Comparison of ENCODE assay signal across 8 cellular contexts in the genomic region with DNA sequence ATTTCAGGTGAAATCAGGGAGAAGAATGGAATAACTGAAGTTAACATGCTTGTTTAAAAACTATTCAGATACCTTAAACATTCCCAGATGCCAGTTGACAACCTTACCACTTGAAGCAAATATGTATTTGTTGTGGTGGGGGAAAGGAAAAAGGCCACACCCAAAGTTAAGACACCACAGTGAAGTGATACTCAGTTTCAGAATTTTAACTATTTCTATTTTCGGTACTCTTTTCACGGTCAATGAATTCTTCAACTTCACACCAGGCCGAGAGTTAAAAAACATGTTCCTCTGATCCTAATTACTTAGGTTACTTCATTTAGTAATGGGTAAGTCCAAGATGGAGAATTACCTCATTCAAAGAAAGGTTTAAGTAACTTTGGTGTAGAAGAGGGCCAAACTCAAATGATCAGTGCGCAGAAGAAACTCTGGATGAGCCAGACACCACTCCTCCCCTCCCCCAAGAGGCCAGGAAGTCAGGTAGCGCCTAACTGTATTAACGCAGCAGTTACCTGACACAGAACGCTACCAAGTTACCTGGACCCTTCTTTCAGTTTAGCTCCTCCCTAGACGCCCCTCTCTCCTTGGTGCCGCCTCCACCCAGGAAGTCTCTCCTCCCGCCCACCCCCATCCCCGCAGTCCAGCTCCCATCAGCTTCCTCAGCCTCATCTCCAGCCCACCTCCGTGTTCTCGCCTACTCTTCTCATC. TPM values are rescaled to one million over a fixed set of nuclear protein-coding genes. Genes with fewer than 3 reads are reported as not detected.
DNase-seq lines count a peak whose midpoint lies in the region; ATAC-seq and TF ChIP-seq lines count a peak whose summit lies in the region.

No MANE protein-coding gene starts in this region.

- H3K4me1 ChIP-seq in MM.1S (ENCODE audit: low read length), result peaks cover 48% of the 10 kb centered on the region
- peaks cover 30 to 48% of the 10 kb centered on the region in 2 donors for H3K4me1 ChIP-seq in gastrocnemius medialis

- peaks cover 2% of the 10 kb centered on the region for H3K36me3 Mint-ChIP-seq in activated naive CD4-positive, alpha-beta T cell treated with anti-CD3 and anti-CD28 coated beads, Interleukin-2, amount 50 U/mL, for 24 hours

- ATAC-seq in GM21723 (IDR thresholded peaks at IDR 0.05; ENCODE audit: unreplicated experiment) (peak; percentile 21), left ventricle myocardium superior (peak; percentile 10), gastrocnemius medialis (peak; percentile 29 to 48), HG03521 (IDR thresholded peaks at IDR 0.05; ENCODE audit: unreplicated experiment) (no peak)

- H3K9me3 ChIP-seq in MM.1S (replicated peaks; ENCODE audit: insufficient read depth, low read length) (no peaks in the 10 kb centered on the region), gastrocnemius medialis (no peaks in the 10 kb centered on the region)

- H3K4me1 Mint-ChIP-seq in activated naive CD4-positive, alpha-beta T cell treated with anti-CD3 and anti-CD28 coated beads, Interleukin-2, amount 50 U/mL, for 24 hours, result peaks cover 77% of the 10 kb centered on the region

- peak overlapping the region; percentile 91 for H2AFZ ChIP-seq in MM.1S (ENCODE audit: low read length)

- in situ Hi-C loops in gastrocnemius medialis (cut with MboI; ENCODE audit: low sequenced_read_pairs in 4 of 4), result loop anchor here in 1 of 4 donors (10.0 kb wide), 1 partner anchor 312 kb away; a partner anchor contains a TSS

- no peaks in the 10 kb centered on the region for H3K27me3 Mint-ChIP-seq in activated naive CD4-positive, alpha-beta T cell treated with anti-CD3 and anti-CD28 coated beads, Interleukin-2, amount 50 U/mL, for 24 hours

- H3K4me2 ChIP-seq in MM.1S (ENCODE audit: low read depth, low read length), result peak overlapping the region; percentile 90

- H3K27ac Mint-ChIP-seq in activated naive CD4-positive, alpha-beta T cell treated with anti-CD3 and anti-CD28 coated beads, Interleukin-2, amount 50 U/mL, for 24 hours, result peak overlapping the region; percentile 93

- H3F3A ChIP-seq in MM.1S (ENCODE audit: insufficient read depth, low read length), result peaks cover 38% of the 10 kb centered on the region

- H3K9me3 Mint-ChIP-seq in activated naive CD4-positive, alpha-beta T cell treated with anti-CD3 and anti-CD28 coated beads, Interleukin-2, amount 50 U/mL, for 24 hours, result no peaks in the 10 kb centered on the region

- no peak for TF ChIP-seq POLR2A in gastrocnemius medialis (IDR thresholded peaks at IDR 0.05)

- H3K27me3 ChIP-seq in MM.1S (replicated peaks; ENCODE audit: insufficient read depth, low read length) (peaks cover 18% of the 10 kb centered on the region), gastrocnemius medialis (no peaks in the 10 kb centered on the region)

- DNase-seq in MM.1S, result peak; percentile 41
- DNase-seq in left ventricle myocardium superior, result no peak
- DNase-seq in gastrocnemius medialis, result peak; percentile 8 to 19
- no peak for DNase-seq in DMS153 treated with DMSO at 0.1 percent for 48 hours (lab: John Stamatoyannopoulos, UW; ENCODE audit: unreplicated experiment)

- intact Hi-C loops in left ventricle myocardium superior (cut with micrococcal nuclease), result no loop called here
- intact Hi-C loops in gastrocnemius medialis (cut with DNase I; ENCODE audit: low total_unique reads), result loop anchor here (1.0 to 10.0 kb wide), 5 partner anchors 61 to 832 kb away; a partner anchor contains a TSS

- H3K4me3 ChIP-seq in GM08714 (ENCODE audit: low read length) (peak overlapping the region; percentile 90), MM.1S (ENCODE audit: low read length) (peak overlapping the region; percentile 97), gastrocnemius medialis (peak overlapping the region; percentile 85 to 99 (median 92))

- TF ChIP-seq CTCF in MM.1S (IDR thresholded peaks at IDR 0.05; ENCODE audit: low read length), result no peak
- TF ChIP-seq CTCF in gastrocnemius medialis (IDR thresholded peaks at IDR 0.05 in 4 of 5, conservative IDR thresholded peaks at IDR 0.05 in 1 of 5), result no peak

- H3K9ac ChIP-seq in MM.1S (ENCODE audit: low read length), result peak overlapping the region; percentile 74

- peak overlapping the region; percentile 96 for H3K4me3 Mint-ChIP-seq in activated naive CD4-positive, alpha-beta T cell treated with anti-CD3 and anti-CD28 coated beads, Interleukin-2, amount 50 U/mL, for 24 hours

- peaks cover 43% of the 10 kb centered on the region for H4K20me1 ChIP-seq in MM.1S (ENCODE audit: insufficient read depth, low read length)

- H3K27ac ChIP-seq in MM.1S (ENCODE audit: low read length) (peak overlapping the region; percentile 67; the same call in 1 of the 2 replicates), gastrocnemius medialis (peak overlapping the region; percentile 89 to 96 (median 92))

- no peaks in the 10 kb centered on the region for H3K9me2 ChIP-seq in MM.1S (replicated peaks; ENCODE audit: insufficient read depth, low read length)

- H3K79me2 ChIP-seq in MM.1S (ENCODE audit: low read length), result peaks cover 55% of the 10 kb centered on the region

- H3K36me3 ChIP-seq in MM.1S (replicated peaks; ENCODE audit: insufficient read depth, low read length) (no peaks in the 10 kb centered on the region; the same call in 1 of the 2 replicates), gastrocnemius medialis (no peaks in the 10 kb centered on the region)

RNA-seq across cellular contexts. Expression of a gene that starts 0.7 kb away (rescaled TPM):
- 75.2 TPM for total RNA-seq in left ventricle myocardium superior
- 10 to 100 TPM; 48.5 to 94.2 (median 58.7) TPM for total RNA-seq in gastrocnemius medialis

Comparison
In these comparisons a context has a peak if more than half of its experiments do, and no peak if none do; other contexts are left out.
1. DNase-seq: peak in MM.1S (single experiment) and gastrocnemius medialis (2 of 2); none in left ventricle myocardium superior (single experiment) and DMS153 treated with DMSO at 0.1 percent for 48 hours (single experiment).
2. Peak in every context shown above with its lines, with median percentiles within 50 percentile points of each other: H3K4me3 ChIP-seq.